Comparison of ENCODE assay signal across 3 cellular contexts in the genomic region with DNA sequence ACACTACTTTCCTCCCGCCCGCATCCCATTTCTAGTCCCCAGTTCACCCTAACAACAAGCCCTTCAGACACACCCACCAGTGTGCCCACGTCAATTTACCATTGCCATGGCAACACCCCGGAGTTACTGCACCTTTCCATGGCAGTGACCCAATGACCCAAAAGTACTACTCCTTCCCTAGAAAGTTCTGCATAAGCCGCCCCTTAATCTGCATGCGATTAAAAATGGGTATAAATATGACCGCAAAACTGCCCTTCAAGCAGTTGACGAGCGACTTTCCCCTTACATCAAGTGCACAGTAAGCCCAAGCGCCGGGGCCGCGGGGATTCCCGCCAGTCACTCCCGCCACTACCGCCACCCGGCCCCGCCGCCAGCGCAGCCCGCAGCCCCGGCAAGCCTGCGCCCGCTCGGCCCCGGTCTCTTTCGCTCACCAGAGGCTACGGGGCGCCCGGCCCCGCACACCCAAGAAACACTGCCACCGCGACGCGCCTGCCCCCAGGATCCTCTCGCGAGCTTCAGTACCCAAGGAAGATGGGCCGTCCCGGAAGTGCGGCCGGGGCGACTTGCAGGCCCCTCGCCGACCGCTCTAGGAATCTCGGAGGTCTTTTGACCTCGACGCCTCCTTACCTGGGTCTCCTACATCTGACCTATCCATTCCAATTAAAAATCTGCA.
TF ChIP-seq lines count a peak whose summit lies in the region.

No MANE protein-coding gene starts in this region.

TF ChIP-seq in liver, 16 proteins besides CTCF, POLR2A, EP300 and RAD21:
- TF ChIP-seq, protein P1, sequence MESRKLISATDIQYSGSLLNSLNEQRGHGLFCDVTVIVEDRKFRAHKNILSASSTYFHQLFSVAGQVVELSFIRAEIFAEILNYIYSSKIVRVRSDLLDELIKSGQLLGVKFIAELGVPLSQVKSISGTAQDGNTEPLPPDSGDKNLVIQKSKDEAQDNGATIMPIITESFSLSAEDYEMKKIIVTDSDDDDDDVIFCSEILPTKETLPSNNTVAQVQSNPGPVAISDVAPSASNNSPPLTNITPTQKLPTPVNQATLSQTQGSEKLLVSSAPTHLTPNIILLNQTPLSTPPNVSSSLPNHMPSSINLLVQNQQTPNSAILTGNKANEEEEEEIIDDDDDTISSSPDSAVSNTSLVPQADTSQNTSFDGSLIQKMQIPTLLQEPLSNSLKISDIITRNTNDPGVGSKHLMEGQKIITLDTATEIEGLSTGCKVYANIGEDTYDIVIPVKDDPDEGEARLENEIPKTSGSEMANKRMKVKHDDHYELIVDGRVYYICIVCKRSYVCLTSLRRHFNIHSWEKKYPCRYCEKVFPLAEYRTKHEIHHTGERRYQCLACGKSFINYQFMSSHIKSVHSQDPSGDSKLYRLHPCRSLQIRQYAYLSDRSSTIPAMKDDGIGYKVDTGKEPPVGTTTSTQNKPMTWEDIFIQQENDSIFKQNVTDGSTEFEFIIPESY (IDR thresholded peaks at IDR 0.05): peak; percentile 97
- TF ChIP-seq, protein P2, sequence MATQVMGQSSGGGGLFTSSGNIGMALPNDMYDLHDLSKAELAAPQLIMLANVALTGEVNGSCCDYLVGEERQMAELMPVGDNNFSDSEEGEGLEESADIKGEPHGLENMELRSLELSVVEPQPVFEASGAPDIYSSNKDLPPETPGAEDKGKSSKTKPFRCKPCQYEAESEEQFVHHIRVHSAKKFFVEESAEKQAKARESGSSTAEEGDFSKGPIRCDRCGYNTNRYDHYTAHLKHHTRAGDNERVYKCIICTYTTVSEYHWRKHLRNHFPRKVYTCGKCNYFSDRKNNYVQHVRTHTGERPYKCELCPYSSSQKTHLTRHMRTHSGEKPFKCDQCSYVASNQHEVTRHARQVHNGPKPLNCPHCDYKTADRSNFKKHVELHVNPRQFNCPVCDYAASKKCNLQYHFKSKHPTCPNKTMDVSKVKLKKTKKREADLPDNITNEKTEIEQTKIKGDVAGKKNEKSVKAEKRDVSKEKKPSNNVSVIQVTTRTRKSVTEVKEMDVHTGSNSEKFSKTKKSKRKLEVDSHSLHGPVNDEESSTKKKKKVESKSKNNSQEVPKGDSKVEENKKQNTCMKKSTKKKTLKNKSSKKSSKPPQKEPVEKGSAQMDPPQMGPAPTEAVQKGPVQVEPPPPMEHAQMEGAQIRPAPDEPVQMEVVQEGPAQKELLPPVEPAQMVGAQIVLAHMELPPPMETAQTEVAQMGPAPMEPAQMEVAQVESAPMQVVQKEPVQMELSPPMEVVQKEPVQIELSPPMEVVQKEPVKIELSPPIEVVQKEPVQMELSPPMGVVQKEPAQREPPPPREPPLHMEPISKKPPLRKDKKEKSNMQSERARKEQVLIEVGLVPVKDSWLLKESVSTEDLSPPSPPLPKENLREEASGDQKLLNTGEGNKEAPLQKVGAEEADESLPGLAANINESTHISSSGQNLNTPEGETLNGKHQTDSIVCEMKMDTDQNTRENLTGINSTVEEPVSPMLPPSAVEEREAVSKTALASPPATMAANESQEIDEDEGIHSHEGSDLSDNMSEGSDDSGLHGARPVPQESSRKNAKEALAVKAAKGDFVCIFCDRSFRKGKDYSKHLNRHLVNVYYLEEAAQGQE (IDR thresholded peaks at IDR 0.05): no peak
- TF ChIP-seq NR2F2 (IDR thresholded peaks at IDR 0.05) (no peak), GABPA (IDR thresholded peaks at IDR 0.05 in 1 of 2, conservative IDR thresholded peaks at IDR 0.05 in 1 of 2) (peak; percentile 57 to 85)

TF ChIP-seq in HepG2, 621 proteins besides CTCF, POLR2A, EP300 and RAD21:
- no peak for TF ChIP-seq LRRFIP1 (CRISPR knock-in tag; conservative IDR thresholded peaks at IDR 0.05)
- TF ChIP-seq SETDB1 (CRISPR knock-in tag; IDR thresholded peaks at IDR 0.05; ENCODE audit: borderline replicate concordance): no peak
- TF ChIP-seq NFE2 (CRISPR knock-in tag; IDR thresholded peaks at IDR 0.05): no peak
- no peak for TF ChIP-seq TERF1 (CRISPR knock-in tag; IDR thresholded peaks at IDR 0.05)
- TF ChIP-seq IRF2 (CRISPR knock-in tag; IDR thresholded peaks at IDR 0.05): no peak
- no peak for TF ChIP-seq FIP1L1 (IDR thresholded peaks at IDR 0.05; ENCODE audit: borderline replicate concordance, insufficient read depth, low read depth, low read length)
- TF ChIP-seq TMF1 (CRISPR knock-in tag; IDR thresholded peaks at IDR 0.05; ENCODE audit: low read depth): no peak
- TF ChIP-seq, protein P3, sequence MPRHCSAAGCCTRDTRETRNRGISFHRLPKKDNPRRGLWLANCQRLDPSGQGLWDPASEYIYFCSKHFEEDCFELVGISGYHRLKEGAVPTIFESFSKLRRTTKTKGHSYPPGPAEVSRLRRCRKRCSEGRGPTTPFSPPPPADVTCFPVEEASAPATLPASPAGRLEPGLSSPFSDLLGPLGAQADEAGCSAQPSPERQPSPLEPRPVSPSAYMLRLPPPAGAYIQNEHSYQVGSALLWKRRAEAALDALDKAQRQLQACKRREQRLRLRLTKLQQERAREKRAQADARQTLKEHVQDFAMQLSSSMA (CRISPR knock-in tag; IDR thresholded peaks at IDR 0.05): no peak
- TF ChIP-seq ZNF652 (CRISPR knock-in tag; IDR thresholded peaks at IDR 0.05; ENCODE audit: borderline replicate concordance, low read depth): no peak

TF ChIP-seq in SK-N-SH treated with all-trans-retinoic acid at 6 μM for 48 hours, 23 proteins besides CTCF, POLR2A, EP300 and RAD21:
- TF ChIP-seq TSHZ2 (CRISPR knock-in tag; IDR thresholded peaks at IDR 0.05) (no peak), CSDC2 (CRISPR knock-in tag; IDR thresholded peaks at IDR 0.05) (no peak), ISL1 (CRISPR knock-in tag; IDR thresholded peaks at IDR 0.05) (no peak), ESRRG (CRISPR knock-in tag; IDR thresholded peaks at IDR 0.05) (no peak), ZNF70 (CRISPR knock-in tag; IDR thresholded peaks at IDR 0.05) (no peak), ZFP3 (CRISPR knock-in tag; IDR thresholded peaks at IDR 0.05) (no peak), ZNF8 (CRISPR knock-in tag; IDR thresholded peaks at IDR 0.05) (no peak), OSR1 (CRISPR knock-in tag; IDR thresholded peaks at IDR 0.05) (no peak), ZFP30 (CRISPR knock-in tag; IDR thresholded peaks at IDR 0.05) (no peak; the same call in 1 of the 2 replicates), RARB (CRISPR knock-in tag; IDR thresholded peaks at IDR 0.05) (no peak)
- TF ChIP-seq, protein P4, sequence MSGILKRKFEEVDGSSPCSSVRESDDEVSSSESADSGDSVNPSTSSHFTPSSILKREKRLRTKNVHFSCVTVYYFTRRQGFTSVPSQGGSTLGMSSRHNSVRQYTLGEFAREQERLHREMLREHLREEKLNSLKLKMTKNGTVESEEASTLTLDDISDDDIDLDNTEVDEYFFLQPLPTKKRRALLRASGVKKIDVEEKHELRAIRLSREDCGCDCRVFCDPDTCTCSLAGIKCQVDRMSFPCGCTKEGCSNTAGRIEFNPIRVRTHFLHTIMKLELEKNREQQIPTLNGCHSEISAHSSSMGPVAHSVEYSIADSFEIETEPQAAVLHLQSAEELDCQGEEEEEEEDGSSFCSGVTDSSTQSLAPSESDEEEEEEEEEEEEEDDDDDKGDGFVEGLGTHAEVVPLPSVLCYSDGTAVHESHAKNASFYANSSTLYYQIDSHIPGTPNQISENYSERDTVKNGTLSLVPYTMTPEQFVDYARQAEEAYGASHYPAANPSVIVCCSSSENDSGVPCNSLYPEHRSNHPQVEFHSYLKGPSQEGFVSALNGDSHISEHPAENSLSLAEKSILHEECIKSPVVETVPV (CRISPR knock-in tag; IDR thresholded peaks at IDR 0.05): no peak
